In genomic region chr9:114098021-114098659, GRCh38 we compare ENCODE assay signal across 9 cellular contexts. TPM values are rescaled to one million over a fixed set of nuclear protein-coding genes. Genes with fewer than 3 reads are reported as not detected.
DNase-seq lines count a peak whose midpoint lies in the region; ATAC-seq and TF ChIP-seq lines count a peak whose summit lies in the region.
"Had no signal": no experiment of that assay in that cellular context is flagged by ENCODE, and none has a peak within 500 bp of the region (broad histone marks: within the 10 kb centered on the region; RNA-seq: fewer than 3 reads in every experiment).

No MANE protein-coding gene starts in this region.

- H3K79me1 ChIP-seq in mesendoderm (ENCODE audit: low read length) = no peaks in the 10 kb centered on the region

- H2BK15ac ChIP-seq in mesendoderm (replicated peaks; ENCODE audit: low read depth) = no peak overlapping the region

- H3K9me3 ChIP-seq in Caco-2 = peaks cover 11% of the 10 kb centered on the region

- H3K4me3 Mint-ChIP-seq in Caco-2 (ENCODE audit: unreplicated experiment) = peak overlapping the region; percentile 94

- no peak overlapping the region for H3K27ac Mint-ChIP-seq in Caco-2 (ENCODE audit: unreplicated experiment)

- H3K27me3 Mint-ChIP-seq in Caco-2 (ENCODE audit: insufficient read depth, unreplicated experiment) = no peaks in the 10 kb centered on the region

- no peak overlapping the region for H4K8ac ChIP-seq in mesendoderm (ENCODE audit: low read depth, low read length)

- ATAC-seq in GM21619 (IDR thresholded peaks at IDR 0.05; ENCODE audit: unreplicated experiment) = no peak

- H3K27ac ChIP-seq in dorsolateral prefrontal cortex (no peak overlapping the region), mesendoderm (ENCODE audit: low read depth, low read length) (no peak overlapping the region), urinary bladder (ENCODE audit: low read depth) (no peak overlapping the region)
- H3K27ac ChIP-seq: epithelial cell of prostate had no signal

- POLR2A ChIA-PET in Caco-2 (lab: Charles Lee) = no interaction called here

- H3K79me2 ChIP-seq in mesendoderm (ENCODE audit: control insufficient read depth, insufficient read depth, low read length) = no peaks in the 10 kb centered on the region

- peaks cover 26% of the 10 kb centered on the region for H3K4me1 ChIP-seq in Caco-2
- H3K4me1 ChIP-seq in mesendoderm (ENCODE audit: control insufficient read depth, low read depth, low read length) = no peaks in the 10 kb centered on the region
- H3K4me1 ChIP-seq in urinary bladder (ENCODE audit: insufficient read depth) = no peaks in the 10 kb centered on the region

- H3K4me3 ChIP-seq in Caco-2 (ENCODE audit: low read depth, low read length) (peak overlapping the region; percentile 55), dorsolateral prefrontal cortex (peak overlapping the region; percentile 7 to 69 (median 53)), mesendoderm (ENCODE audit: low read length) (peak overlapping the region; percentile 51), urinary bladder (ENCODE audit: low read depth, low read length) (peak overlapping the region; percentile 42)

- peak overlapping the region; percentile 39 for H3K4me2 ChIP-seq in mesendoderm (ENCODE audit: low read length)

- H3K18ac ChIP-seq in mesendoderm (ENCODE audit: low read length) = no peak overlapping the region

- intact Hi-C loops in Caco-2 (cut with micrococcal nuclease; ENCODE audit: unreplicated experiment) (loop anchor here (1.0 kb wide), 1 partner anchor 16 kb away; no protein-coding TSS in a partner anchor), dorsolateral prefrontal cortex (cut with DNase I) (no loop called here)

- peak overlapping the region; percentile 28 for H3K9ac ChIP-seq in mesendoderm (ENCODE audit: low read length)

- H3K36me3 Mint-ChIP-seq in Caco-2 (ENCODE audit: insufficient read depth, unreplicated experiment) = peaks cover 7% of the 10 kb centered on the region

- no TSS peak for BruUV-seq in Caco-2 (replicated peaks; lab: Mats Ljungman, UMichigan)

- no peaks in the 10 kb centered on the region for H3K27me3 ChIP-seq in Caco-2 (replicated peaks; ENCODE audit: control insufficient read depth, insufficient read depth, low read length)
- peaks cover 0 to 34% (median 5%) of the 10 kb centered on the region in 45 donors for H3K27me3 ChIP-seq in dorsolateral prefrontal cortex
- no peaks in the 10 kb centered on the region for H3K27me3 ChIP-seq in mesendoderm (ENCODE audit: insufficient read depth, low read length, poor library complexity)

- H3K36me3 ChIP-seq in Caco-2 (ENCODE audit: control insufficient read depth, insufficient read depth, low read length) (peaks cover 14% of the 10 kb centered on the region), mesendoderm (ENCODE audit: control insufficient read depth, insufficient read depth, low read length) (no peaks in the 10 kb centered on the region), urinary bladder (ENCODE audit: insufficient read depth) (no peaks in the 10 kb centered on the region)

- CTCF ChIA-PET in Caco-2 (lab: Charles Lee) = interaction anchor here (0.6 to 3.2 kb wide), 4 partner anchors 10 to 57 kb away, joined by 3 to 40 read pairs (median 20); no protein-coding TSS in a partner anchor

- H2BK5ac ChIP-seq in mesendoderm (ENCODE audit: low read length) = no peak overlapping the region

- DNase-seq in Caco-2 (peak; percentile 84 to 85), NCI-H2171 (lab: John Stamatoyannopoulos, UW) (peak; percentile 93), dorsolateral prefrontal cortex (peak in 1 of 10 donors; percentile 17), mesendoderm (peak; percentile 72), NCI-H2196 (lab: John Stamatoyannopoulos, UW; ENCODE audit: unreplicated experiment) (no peak)
- DNase-seq in activated CD4-positive, alpha-beta T cell treated with anti-CD3 and anti-CD28 coated beads, Interleukin-2, amount 50 U/mL, for 1 hour = no peak

- peaks cover 19% of the 10 kb centered on the region for H3K4me1 Mint-ChIP-seq in Caco-2 (ENCODE audit: low read depth, unreplicated experiment)

- no CpG with 5 or more reads among the region's 62 CpGs for WGBS in mesendoderm (ENCODE audit: extremely low coverage, insufficient coverage, low lambda C conversion rate)
- 1% methylated on average over 62 of the region's 62 CpGs for WGBS in urinary bladder

- no peak overlapping the region for H2AK5ac ChIP-seq in mesendoderm (ENCODE audit: low read length)

- peak overlapping the region; percentile 84 for H3K56ac ChIP-seq in mesendoderm (ENCODE audit: low read length)

- H3K9me3 Mint-ChIP-seq in Caco-2 (ENCODE audit: unreplicated experiment) = peaks cover 17% of the 10 kb centered on the region

- H3K23ac ChIP-seq in mesendoderm (ENCODE audit: low read length) = no peak overlapping the region

- no peak overlapping the region for H2BK120ac ChIP-seq in mesendoderm (ENCODE audit: low read depth, low read length)

- TF ChIP-seq CTCF in Caco-2 (IDR thresholded peaks at IDR 0.05; ENCODE audit: insufficient read depth in 1 of 2, low read depth in 1 of 2, low read length in 1 of 2, severe bottlenecking in 1 of 2, unreplicated experiment in 1 of 2) = no peak
- no peak for TF ChIP-seq CTCF in dorsolateral prefrontal cortex (IDR thresholded peaks at IDR 0.05 in 54 of 56, conservative IDR thresholded peaks at IDR 0.05 in 2 of 56; ENCODE audit: low read depth in 1 of 56, partially characterized antibody in 56 of 56)

- H3K4ac ChIP-seq in mesendoderm (ENCODE audit: low read depth, low read length) = no peak overlapping the region

- H4K5ac ChIP-seq in mesendoderm (ENCODE audit: low read length) = no peak overlapping the region

RNA-seq across cellular contexts. Expression of gene KIF12, which starts 1.0 kb away (rescaled TPM):
- total RNA-seq in Caco-2 (2022) (54.6 and 55.0 TPM in 2 replicates), dorsolateral prefrontal cortex (1 to 10 TPM in 114 of 120 experiments, under 1 TPM in 6; 0.78 to 8.9 (median 3.6) TPM), urinary bladder (0.42 TPM)
- 0.41 TPM for polyA plus RNA-seq in mesendoderm (2013, experiment 1 of 2)
- 0.63 TPM for polyA plus RNA-seq in mesendoderm (2013, experiment 2 of 2)
- 0.11 TPM for polyA plus RNA-seq in urinary bladder

RNA-seq across cellular contexts. Expression of gene AMBP, which starts 20.0 kb away (rescaled TPM):
- total RNA-seq in Caco-2 (2022) (2.2 and 2.6 TPM in 2 replicates), dorsolateral prefrontal cortex (under 1 TPM in 7 of 120 experiments, not detected in 113; 0.43 to 0.99 (median 0.69) TPM), urinary bladder (not detected)
- 1.9 TPM for polyA plus RNA-seq in mesendoderm (2013, experiment 1 of 2)
- 2.1 TPM for polyA plus RNA-seq in mesendoderm (2013, experiment 2 of 2)
- polyA plus RNA-seq in urinary bladder = 2.4 TPM

RNA-seq across cellular contexts. Expression of gene COL27A1, which starts 57.2 kb away (rescaled TPM):
- 31.1 and 41.3 TPM in 2 replicates for total RNA-seq in Caco-2 (2022)
- total RNA-seq in dorsolateral prefrontal cortex = 10 to 100 TPM in 55 of 120 experiments, 1 to 10 TPM in 65; 2.5 to 32.9 (median 9.7) TPM
- 13.9 TPM for polyA plus RNA-seq in mesendoderm (2013, experiment 1 of 2)
- 13.5 TPM for polyA plus RNA-seq in mesendoderm (2013, experiment 2 of 2)
- 21.5 TPM for total RNA-seq in urinary bladder
- polyA plus RNA-seq in urinary bladder = 8.1 TPM

Comparison
In these comparisons a context has a peak if more than half of its experiments do, and no peak if none do; other contexts are left out.
1. DNase-seq: peak in Caco-2 (2 of 2), NCI-H2171 (single experiment) and mesendoderm (single experiment); none in NCI-H2196 (single experiment) and activated CD4-positive, alpha-beta T cell treated with anti-CD3 and anti-CD28 coated beads, Interleukin-2, amount 50 U/mL, for 1 hour (single experiment).
2. Peak in every context shown above with its lines, with median percentiles within 50 percentile points of each other: H3K4me3 ChIP-seq.